Comparison of ENCODE assay signal across 8 cellular contexts in the genomic region with DNA sequence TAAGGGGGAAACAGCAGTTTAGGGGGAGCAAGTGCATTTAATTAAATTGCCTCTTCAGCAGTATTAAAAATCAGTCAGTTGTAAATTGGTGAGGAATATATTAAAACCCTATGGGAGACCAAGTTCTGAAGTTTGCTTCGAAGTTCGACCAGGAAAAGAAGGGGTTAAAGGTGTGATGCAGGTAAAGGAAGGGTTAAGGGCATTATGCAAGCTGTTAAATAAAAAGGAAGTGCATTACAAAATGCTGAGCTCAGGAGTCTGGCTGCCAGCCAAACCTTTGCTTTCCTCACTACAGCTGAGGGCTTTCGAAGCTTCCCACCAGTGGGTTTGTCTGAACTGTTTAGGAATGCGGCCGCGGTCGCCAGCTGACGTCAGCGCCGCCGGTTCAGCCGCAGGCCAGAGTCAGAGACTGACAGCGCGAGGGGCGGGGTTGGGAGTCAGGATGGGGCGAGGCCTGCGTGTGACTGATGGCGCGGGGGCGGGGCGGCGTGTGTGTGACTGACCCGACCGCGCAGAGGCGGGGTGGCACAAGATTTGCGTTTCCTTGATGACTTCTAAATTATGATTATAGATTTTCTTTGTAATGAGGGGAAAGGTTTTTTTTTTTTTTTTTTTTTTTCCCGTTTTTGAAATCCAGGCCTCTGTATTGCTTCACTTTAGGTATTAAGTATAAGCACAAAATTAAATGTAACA.
DNase-seq lines count a peak whose midpoint lies in the region; ATAC-seq and TF ChIP-seq lines count a peak whose summit lies in the region.

No MANE protein-coding gene starts in this region.

- TF ChIP-seq CTCF in CD14-positive monocyte (IDR thresholded peaks at IDR 0.05) (no peak), coronary artery (IDR thresholded peaks at IDR 0.05) (no peak)

- H3K27me3 Mint-ChIP-seq in CD14-positive monocyte (ENCODE audit: low read depth in 3 of 3) = no peaks in the 10 kb centered on the region

- ATAC-seq in GM19455 (IDR thresholded peaks at IDR 0.05; ENCODE audit: unreplicated experiment) = peak; percentile 99
- ATAC-seq in HG03565 (IDR thresholded peaks at IDR 0.05; ENCODE audit: unreplicated experiment) = peak; percentile 99

- H3K4me1 Mint-ChIP-seq in CD14-positive monocyte = peaks cover 28% of the 10 kb centered on the region

- DNase-seq in CD14-positive monocyte (ENCODE audit: low spot score) (peak; percentile 100), NCI-H748 (lab: John Stamatoyannopoulos, UW; ENCODE audit: unreplicated experiment) (peak; percentile 97), coronary artery (ENCODE audit: low spot score) (peak; percentile 100), kidney glomerular epithelial cell (lab: John Stamatoyannopoulos, UW) (peak; percentile 96)
- DNase-seq in activated CD4-positive, alpha-beta T cell treated with anti-CD3 and anti-CD28 coated beads, Interleukin-2, amount 50 U/mL, for 1 hour = peak; percentile 99
- peak; percentile 85 to 95 for DNase-seq in stimulated activated CD4-positive, alpha-beta T cell treated with anti-CD3 and anti-CD28 coated beads, Interleukin-1b, Interleukin-23, amount 100 ng/mL, for 1 hour (ENCODE audit: low read depth in 2 of 2)

- no peaks in the 10 kb centered on the region for H3K9me3 Mint-ChIP-seq in CD14-positive monocyte

- H3K27ac ChIP-seq in coronary artery = peak overlapping the region; percentile 12 to 17

- peak overlapping the region; percentile 83 to 92 (median 89) for H3K27ac Mint-ChIP-seq in CD14-positive monocyte

- peak overlapping the region; percentile 46 for H3K4me3 ChIP-seq in coronary artery

- intact Hi-C loops in CD14-positive monocyte (cut with micrococcal nuclease) = loop anchor here (5.0 to 10.0 kb wide), 4 partner anchors 76 to 464 kb away; partner anchors contain the start of genes ZSWIM6 (in 2 of the 2), ERCC8 (in 1 of the 2), NDUFAF2 (in 1 of the 2) and SMIM15 (in 1 of the 2)

- H3K36me3 Mint-ChIP-seq in CD14-positive monocyte = peaks cover 5 to 8% of the 10 kb centered on the region in 2 donors

- H3K4me3 Mint-ChIP-seq in CD14-positive monocyte = peak overlapping the region; percentile 39 to 72

Comparison
In these comparisons a context has a peak if more than half of its experiments do, and no peak if none do; other contexts are left out.
1. Peak in every context shown above with its lines: DNase-seq, ATAC-seq, H3K4me3 ChIP-seq and H3K27ac ChIP-seq.